In genomic region chr22:31509041-31509440, GRCh38 we compare ENCODE assay signal across 16 cellular contexts. TPM values are rescaled to one million over a fixed set of nuclear protein-coding genes. Genes with fewer than 3 reads are reported as not detected.
DNase-seq lines count a peak whose midpoint lies in the region; ATAC-seq and TF ChIP-seq lines count a peak whose summit lies in the region.
"Had no signal": no experiment of that assay in that cellular context is flagged by ENCODE, and none has a peak within 500 bp of the region (broad histone marks: within the 10 kb centered on the region; RNA-seq: fewer than 3 reads in every experiment).

No MANE protein-coding gene starts in this region.

- no peaks in the 10 kb centered on the region for H3K27me3 Mint-ChIP-seq in activated CD4-positive, alpha-beta T cell treated with anti-CD3 and anti-CD28 coated beads for 36 hours
- no peaks in the 10 kb centered on the region for H3K27me3 Mint-ChIP-seq in CD4-positive, CD25-positive, alpha-beta regulatory T cell
- no peaks in the 10 kb centered on the region for H3K27me3 Mint-ChIP-seq in T-helper 17 cell
- H3K27me3 Mint-ChIP-seq in naive thymus-derived CD4-positive, alpha-beta T cell, result no peaks in the 10 kb centered on the region

- peak overlapping the region; percentile 9 for H3K27ac Mint-ChIP-seq in activated CD4-positive, alpha-beta T cell treated with anti-CD3 and anti-CD28 coated beads for 36 hours
- H3K27ac Mint-ChIP-seq in CD4-positive, CD25-positive, alpha-beta regulatory T cell, result peak overlapping the region in 2 of 3 donors; percentile 43 to 84
- peak overlapping the region; percentile 8 for H3K27ac Mint-ChIP-seq in T-helper 17 cell
- peak overlapping the region in 6 of 9 donors; percentile 4 to 72 (median 26) for H3K27ac Mint-ChIP-seq in naive thymus-derived CD4-positive, alpha-beta T cell
- H3K27ac Mint-ChIP-seq: H9 had no signal

- no peaks in the 10 kb centered on the region for H3K27me3 ChIP-seq in CD4-positive, CD25-positive, alpha-beta regulatory T cell (ENCODE audit: control insufficient read depth, insufficient read depth, low read length)
- H3K27me3 ChIP-seq in naive thymus-derived CD4-positive, alpha-beta T cell (ENCODE audit: control insufficient read depth in 2 of 2, insufficient read depth in 2 of 2, low read length in 2 of 2), result no peaks in the 10 kb centered on the region
- H3K27me3 ChIP-seq in SJCRH30, result no peaks in the 10 kb centered on the region
- H3K27me3 ChIP-seq: BLaER1 had no signal

- H3K36me3 Mint-ChIP-seq in activated CD4-positive, alpha-beta T cell treated with anti-CD3 and anti-CD28 coated beads for 36 hours (ENCODE audit: low read depth), result peaks cover 70% of the 10 kb centered on the region
- H3K36me3 Mint-ChIP-seq in CD4-positive, CD25-positive, alpha-beta regulatory T cell, result peaks cover 43% of the 10 kb centered on the region
- no peaks in the 10 kb centered on the region for H3K36me3 Mint-ChIP-seq in T-helper 17 cell (ENCODE audit: low read depth)
- peaks cover 6 to 52% (median 41%) of the 10 kb centered on the region in 5 donors for H3K36me3 Mint-ChIP-seq in naive thymus-derived CD4-positive, alpha-beta T cell

- no peaks in the 10 kb centered on the region for H3K9me3 Mint-ChIP-seq in activated CD4-positive, alpha-beta T cell treated with anti-CD3 and anti-CD28 coated beads for 36 hours (ENCODE audit: low read depth)
- H3K9me3 Mint-ChIP-seq in CD4-positive, CD25-positive, alpha-beta regulatory T cell, result peaks cover 0 to 6% (median 0%) of the 10 kb centered on the region in 7 donors
- peaks cover 0 to 7% (median 0%) of the 10 kb centered on the region in 11 donors for H3K9me3 Mint-ChIP-seq in naive thymus-derived CD4-positive, alpha-beta T cell

- no peak for TF ChIP-seq CTCF in omental fat pad (IDR thresholded peaks at IDR 0.05)

- no peak overlapping the region for H3K4me3 ChIP-seq in CD4-positive, CD25-positive, alpha-beta regulatory T cell (ENCODE audit: low read depth, low read length)
- H3K4me3 ChIP-seq in naive thymus-derived CD4-positive, alpha-beta T cell (ENCODE audit: low read length), result no peak overlapping the region
- no peak overlapping the region for H3K4me3 ChIP-seq in SJCRH30
- H3K4me3 ChIP-seq: BLaER1 had no signal

- intact Hi-C loops in activated CD4-positive, alpha-beta T cell treated with anti-CD3 and anti-CD28 coated beads for 36 hours (cut with DNase I, micrococcal nuclease), result loop anchor here in 1 of 2 experiments (2.0 kb wide), 1 partner anchor 16 kb away; no protein-coding TSS in a partner anchor
- intact Hi-C loops in naive thymus-derived CD4-positive, alpha-beta T cell (cut with micrococcal nuclease), result loop anchor here in 1 of 2 donors (2.0 kb wide), 1 partner anchor 48 kb away; no protein-coding TSS in a partner anchor

- POLR2A ChIA-PET in activated CD4-positive, alpha-beta T cell treated with anti-CD3 and anti-CD28 coated beads for 36 hours (lab: Charles Lee), result no interaction called here
- POLR2A ChIA-PET in naive thymus-derived CD4-positive, alpha-beta T cell (lab: Charles Lee), result no interaction called here

- H3K9me3 ChIP-seq in CD4-positive, CD25-positive, alpha-beta regulatory T cell (ENCODE audit: control insufficient read depth in 2 of 2, low read length in 2 of 2), result peaks cover 0 to 2% of the 10 kb centered on the region in 2 experiments
- H3K9me3 ChIP-seq in T-helper 17 cell (ENCODE audit: control insufficient read depth, low read length, poor library complexity, severe bottlenecking) (no peaks in the 10 kb centered on the region), SJCRH30 (replicated peaks) (no peaks in the 10 kb centered on the region)
- no peaks in the 10 kb centered on the region for H3K9me3 ChIP-seq in naive thymus-derived CD4-positive, alpha-beta T cell (ENCODE audit: control insufficient read depth in 2 of 3, low read length in 3 of 3)

- peaks cover 55% of the 10 kb centered on the region for H3K4me1 Mint-ChIP-seq in activated CD4-positive, alpha-beta T cell treated with anti-CD3 and anti-CD28 coated beads for 36 hours
- H3K4me1 Mint-ChIP-seq in CD4-positive, CD25-positive, alpha-beta regulatory T cell, result peaks cover 18 to 66% (median 42%) of the 10 kb centered on the region in 4 donors
- H3K4me1 Mint-ChIP-seq in T-helper 17 cell, result peaks cover 18% of the 10 kb centered on the region
- peaks cover 13 to 64% (median 55%) of the 10 kb centered on the region in 7 donors for H3K4me1 Mint-ChIP-seq in naive thymus-derived CD4-positive, alpha-beta T cell

- H3K36me3 ChIP-seq in CD4-positive, CD25-positive, alpha-beta regulatory T cell (ENCODE audit: control insufficient read depth, insufficient read depth, low read length), result peaks cover 52% of the 10 kb centered on the region
- H3K36me3 ChIP-seq in naive thymus-derived CD4-positive, alpha-beta T cell (ENCODE audit: control insufficient read depth in 2 of 3, insufficient read depth in 3 of 3, low read length in 3 of 3), result peaks cover 0 to 35% (median 5%) of the 10 kb centered on the region in 3 experiments
- H3K36me3 ChIP-seq in SJCRH30, result no peaks in the 10 kb centered on the region

- peaks cover 6% of the 10 kb centered on the region for H3K4me1 ChIP-seq in CD4-positive, CD25-positive, alpha-beta regulatory T cell (ENCODE audit: control insufficient read depth, insufficient read depth, low read length, poor library complexity, severe bottlenecking)
- peaks cover 7 to 10% of the 10 kb centered on the region in 2 donors for H3K4me1 ChIP-seq in naive thymus-derived CD4-positive, alpha-beta T cell (ENCODE audit: control insufficient read depth in 2 of 2, insufficient read depth in 2 of 2, low read length in 2 of 2)
- H3K4me1 ChIP-seq in SJCRH30, result peaks cover 4% of the 10 kb centered on the region; the same call in 1 of the 2 replicates
- H3K4me1 ChIP-seq: BLaER1 had no signal

- no peak overlapping the region for H3K27ac ChIP-seq in CD4-positive, CD25-positive, alpha-beta regulatory T cell (ENCODE audit: insufficient read depth, low read length, poor library complexity, severe bottlenecking)
- H3K27ac ChIP-seq in naive thymus-derived CD4-positive, alpha-beta T cell (ENCODE audit: low read depth, low read length), result no peak overlapping the region
- H3K27ac ChIP-seq in SJCRH30, result no peak overlapping the region
- H3K27ac ChIP-seq: 22Rv1, BLaER1 had no signal

- ATAC-seq in activated CD4-positive, alpha-beta T cell treated with anti-CD3 and anti-CD28 coated beads for 36 hours, result no peak
- no peak for ATAC-seq in CD4-positive, CD25-positive, alpha-beta regulatory T cell (ENCODE audit: low read depth in 2 of 2)
- no peak for ATAC-seq in T-helper 17 cell
- no peak for ATAC-seq in naive thymus-derived CD4-positive, alpha-beta T cell
- no peak for ATAC-seq in GM21447 (IDR thresholded peaks at IDR 0.05; ENCODE audit: unreplicated experiment)
- no peak for ATAC-seq in omental fat pad (ENCODE audit: low FRiP score)
- ATAC-seq: Right ventricle myocardium inferior had no signal

- no peak overlapping the region for H3K4me3 Mint-ChIP-seq in activated CD4-positive, alpha-beta T cell treated with anti-CD3 and anti-CD28 coated beads for 36 hours
- H3K4me3 Mint-ChIP-seq in CD4-positive, CD25-positive, alpha-beta regulatory T cell, result peak overlapping the region in 1 of 4 donors; percentile 27
- no peak overlapping the region for H3K4me3 Mint-ChIP-seq in T-helper 17 cell
- peak overlapping the region in 2 of 10 donors; percentile 13 to 26 for H3K4me3 Mint-ChIP-seq in naive thymus-derived CD4-positive, alpha-beta T cell
- H3K4me3 Mint-ChIP-seq: H9 had no signal

- no peak for DNase-seq in activated CD4-positive, alpha-beta T cell treated with anti-CD3 and anti-CD28 coated beads for 36 hours
- DNase-seq in activated CD4-positive, alpha-beta T cell treated with anti-CD3 and anti-CD28 coated beads, Interleukin-2, amount 50 U/mL, for 48 hours, result no peak
- DNase-seq in CD4-positive, CD25-positive, alpha-beta regulatory T cell, result no peak
- DNase-seq in T-helper 17 cell (no peak), SJCRH30 (no peak), omental fat pad (ENCODE audit: low spot score) (no peak)
- no peak for DNase-seq in naive thymus-derived CD4-positive, alpha-beta T cell
- DNase-seq: H9, NCI-H1417, NCI-H2029, NCI-H2171 treated with DMSO at 0.1 percent for 48 hours, NCI-H774 had no signal

- CTCF ChIA-PET in activated CD4-positive, alpha-beta T cell treated with anti-CD3 and anti-CD28 coated beads for 36 hours (lab: Charles Lee), result no interaction called here
- CTCF ChIA-PET in naive thymus-derived CD4-positive, alpha-beta T cell (lab: Charles Lee), result no interaction called here

RNA-seq across cellular contexts. Expression of gene SFI1, which starts 12.7 kb away (rescaled TPM):
- 100 to 1,000 TPM; 221 to 234 TPM for total RNA-seq in activated CD4-positive, alpha-beta T cell treated with anti-CD3 and anti-CD28 coated beads for 36 hours
- total RNA-seq in CD4-positive, CD25-positive, alpha-beta regulatory T cell, result 300 TPM
- polyA plus RNA-seq in CD4-positive, CD25-positive, alpha-beta regulatory T cell, result 10 to 100 TPM; 18.6 to 36.1 (median 28.0) TPM
- total RNA-seq in T-helper 17 cell (100 to 1,000 TPM; 185 to 189 TPM), omental fat pad (10 to 100 TPM in 3 of 4 donors, 1 to 10 TPM in 1; 8.8 to 19.9 (median 18.8) TPM)
- total RNA-seq in naive thymus-derived CD4-positive, alpha-beta T cell, result 100 to 1,000 TPM; 196 to 359 (median 343) TPM
- polyA plus RNA-seq in naive thymus-derived CD4-positive, alpha-beta T cell, result 10 to 100 TPM; 25.9 to 69.5 TPM
- total RNA-seq in SJCRH30 (2014; rRNA removed; shearing (Covaris generic)), result 9.0 and 11.8 TPM in 2 replicates

RNA-seq across cellular contexts. Expression of gene EIF4ENIF1, which starts 19.4 kb away (rescaled TPM):
- 10 to 100 TPM; 45.4 to 75.0 TPM for total RNA-seq in activated CD4-positive, alpha-beta T cell treated with anti-CD3 and anti-CD28 coated beads for 36 hours
- total RNA-seq in CD4-positive, CD25-positive, alpha-beta regulatory T cell, result 26.6 TPM
- polyA plus RNA-seq in CD4-positive, CD25-positive, alpha-beta regulatory T cell, result 10 to 100 TPM in 3 of 4 donors, 1 to 10 TPM in 1; 9.3 to 14.6 (median 10.9) TPM
- total RNA-seq in T-helper 17 cell (10 to 100 TPM; 24.2 to 26.4 TPM), omental fat pad (10 to 100 TPM in 3 of 4 donors, 1 to 10 TPM in 1; 9.5 to 20.5 (median 16.6) TPM)
- total RNA-seq in naive thymus-derived CD4-positive, alpha-beta T cell, result 10 to 100 TPM; 26.3 to 46.5 (median 36.8) TPM
- 10 to 100 TPM; 12.8 to 19.5 TPM for polyA plus RNA-seq in naive thymus-derived CD4-positive, alpha-beta T cell
- total RNA-seq in SJCRH30 (2014; rRNA removed; shearing (Covaris generic)), result 16.3 and 29.7 TPM in 2 replicates

Comparison
In these comparisons a context has a peak if more than half of its experiments do, and no peak if none do; other contexts are left out.
1. H3K27ac Mint-ChIP-seq: peak in every context shown above with its lines; median percentile 64 in CD4-positive, CD25-positive, alpha-beta regulatory T cell; 26 in naive thymus-derived CD4-positive, alpha-beta T cell; 9 in activated CD4-positive, alpha-beta T cell treated with anti-CD3 and anti-CD28 coated beads for 36 hours; 8 in T-helper 17 cell.
2. RNA of gene SFI1, which starts 12.7 kb away (total RNA-seq): 196 to 359 TPM in naive thymus-derived CD4-positive, alpha-beta T cell, 300 TPM in CD4-positive, CD25-positive, alpha-beta regulatory T cell (single experiment), 221 to 234 TPM in activated CD4-positive, alpha-beta T cell treated with anti-CD3 and anti-CD28 coated beads for 36 hours and 185 to 189 TPM in T-helper 17 cell; 8.8 to 19.9 TPM in omental fat pad and 9.0 to 11.8 TPM in SJCRH30; every median in the first group is over 4 times any median in the second.